In genomic region chr22:50148991-50149721, GRCh38 we compare ENCODE assay signal across 8 cellular contexts. TPM values are rescaled to one million over a fixed set of nuclear protein-coding genes. Genes with fewer than 3 reads are reported as not detected.
DNase-seq lines count a peak whose midpoint lies in the region; ATAC-seq and TF ChIP-seq lines count a peak whose summit lies in the region.

No MANE protein-coding gene starts in this region.

- H3K27me3 ChIP-seq in WERI-Rb-1 (ENCODE audit: insufficient read depth, low read depth, severe bottlenecking) (no peaks in the 10 kb centered on the region), mammary epithelial cell (ENCODE audit: insufficient read depth, low read length) (no peaks in the 10 kb centered on the region)

- H3K4me1 ChIP-seq in mammary epithelial cell (ENCODE audit: insufficient read depth, low read length): peaks cover 13% of the 10 kb centered on the region

- CTCF ChIA-PET in mammary epithelial cell (lab: Charles Lee; ENCODE audit: low non-redundant PET): interaction anchor here (0.6 to 1.0 kb wide), 5 partner anchors 9 to 156 kb away, joined by 3 to 5 read pairs (median 3); no protein-coding TSS in a partner anchor

- dilution Hi-C loops in mammary epithelial cell (cut with HindIII; ENCODE audit: low sequenced_read_pairs): no loop called here

- no peaks in the 10 kb centered on the region for H3K79me2 ChIP-seq in mammary epithelial cell (ENCODE audit: insufficient read depth, low read length)

- no peaks in the 10 kb centered on the region for H4K20me1 ChIP-seq in mammary epithelial cell (ENCODE audit: insufficient read depth, low read length)

- no TSS peak for BruUV-seq in mammary epithelial cell (replicated peaks; lab: Mats Ljungman, UMichigan)

- H3K36me3 ChIP-seq in WERI-Rb-1 (no peaks in the 10 kb centered on the region), mammary epithelial cell (ENCODE audit: insufficient read depth, low read length) (no peaks in the 10 kb centered on the region)

- H3K4me3 ChIP-seq in WERI-Rb-1 (ENCODE audit: low read depth, low read length) (no peak overlapping the region), mammary epithelial cell (replicated peaks in 1 of 3; ENCODE audit: insufficient read depth in 1 of 3, low read depth in 2 of 3, low read length in 3 of 3) (no peak overlapping the region)

- H3K9me3 ChIP-seq in WERI-Rb-1 (ENCODE audit: severe bottlenecking): no peaks in the 10 kb centered on the region
- H3K9me3 ChIP-seq in mammary epithelial cell (replicated peaks; ENCODE audit: insufficient read depth, low read length): no peaks in the 10 kb centered on the region

- H3K27ac ChIP-seq in WERI-Rb-1: no peak overlapping the region
- no peak overlapping the region for H3K27ac ChIP-seq in mammary epithelial cell (ENCODE audit: insufficient read depth, low read depth, low read length)

- intact Hi-C loops in mammary epithelial cell (cut with micrococcal nuclease): loop anchor here (1.0 to 5.0 kb wide), 11 partner anchors 36 to 473 kb away; partner anchors contain the start of genes DENND6B, SELENOO and TRABD

- WGBS in mammary epithelial cell (ENCODE audit: low coverage, missing lambda C conversion rate): 14% methylated on average over 14 of the region's 22 CpGs

- ATAC-seq in left lobe of liver (peak; percentile 74), HG03175 (IDR thresholded peaks at IDR 0.05; ENCODE audit: unreplicated experiment) (no peak)

- no peak overlapping the region for H3K9ac ChIP-seq in mammary epithelial cell (ENCODE audit: insufficient read depth, low read length)

- DNase-seq in NK-92 treated with Interleukin-12 subunit alpha and Interleukin-12 subunit beta, amount 100 ng/mL, for 24 hours (lab: John Stamatoyannopoulos, UW): peak; percentile 24
- DNase-seq in NK-92 (lab: John Stamatoyannopoulos, UW; ENCODE audit: unreplicated experiment) (no peak), NCI-H1436 treated with DMSO at 0.1 percent for 48 hours (lab: John Stamatoyannopoulos, UW) (peak; percentile 28), WERI-Rb-1 (peak; percentile 69), mammary epithelial cell (peak; percentile 98), left lobe of liver (ENCODE audit: low spot score) (peak; percentile 75)
- DNase-seq in stimulated activated CD8-positive, alpha-beta memory T cell treated with anti-CD3 and anti-CD28 coated beads, Interleukin-12 subunit alpha, Interleukin-12 subunit beta, amount 100 ng/mL, for 24 hours (ENCODE audit: extremely low read depth): peak; percentile 31

- no peak overlapping the region for H3K4me2 ChIP-seq in mammary epithelial cell (ENCODE audit: insufficient read depth, low read depth, low read length)

- peak; percentile 98 for TF ChIP-seq CTCF in WERI-Rb-1 (IDR thresholded peaks at IDR 0.05; ENCODE audit: low read depth, low read length)
- TF ChIP-seq CTCF in mammary epithelial cell (conservative IDR thresholded peaks at IDR 0.05 in 1 of 2, IDR thresholded peaks at IDR 0.05 in 1 of 2; ENCODE audit: extremely low read depth in 1 of 2, insufficient read depth in 1 of 2, low read depth in 1 of 2, low read length in 2 of 2): peak; percentile 93 to 94

- peak overlapping the region; percentile 43 for H2AFZ ChIP-seq in mammary epithelial cell (ENCODE audit: low read depth, low read length)

- in situ Hi-C loops in mammary epithelial cell (cut with MboI; ENCODE audit: low sequenced_read_pairs in 2 of 2): loop anchor here in 1 of 2 donors (5.0 kb wide), 1 partner anchor 63 kb away; no protein-coding TSS in a partner anchor

RNA-seq across cellular contexts. Expression of gene PANX2, which starts 21.4 kb away (rescaled TPM):
- total RNA-seq in mammary epithelial cell (1 to 10 TPM in 1 of 2 donors, under 1 TPM in 1; 0.83 to 4.4 TPM), left lobe of liver (10.6 TPM)
- 1.8 TPM for polyA plus RNA-seq in mammary epithelial cell
- polyA minus RNA-seq in mammary epithelial cell: 0.67 TPM

RNA-seq across cellular contexts. Expression of gene TRABD, which starts 36.6 kb away (rescaled TPM):
- 10 to 100 TPM; 25.8 to 63.5 TPM for total RNA-seq in mammary epithelial cell
- polyA plus RNA-seq in mammary epithelial cell: 53.4 TPM
- polyA minus RNA-seq in mammary epithelial cell: 43.4 TPM
- 25.9 TPM for total RNA-seq in left lobe of liver

RNA-seq across cellular contexts. Expression of gene SELENOO, which starts 51.7 kb away (rescaled TPM):
- total RNA-seq in mammary epithelial cell (10 to 100 TPM; 21.5 to 36.9 TPM), left lobe of liver (85.2 TPM)
- 39.7 TPM for polyA plus RNA-seq in mammary epithelial cell
- 12.8 TPM for polyA minus RNA-seq in mammary epithelial cell

RNA-seq across cellular contexts. Expression of gene MOV10L1, which starts 59.4 kb away (rescaled TPM):
- total RNA-seq in mammary epithelial cell (under 1 TPM in 1 of 2 donors, not detected in 1; 0.33 TPM), left lobe of liver (not detected)
- not detected for polyA plus RNA-seq in mammary epithelial cell
- polyA minus RNA-seq in mammary epithelial cell: not detected
